In the genomic region with DNA sequence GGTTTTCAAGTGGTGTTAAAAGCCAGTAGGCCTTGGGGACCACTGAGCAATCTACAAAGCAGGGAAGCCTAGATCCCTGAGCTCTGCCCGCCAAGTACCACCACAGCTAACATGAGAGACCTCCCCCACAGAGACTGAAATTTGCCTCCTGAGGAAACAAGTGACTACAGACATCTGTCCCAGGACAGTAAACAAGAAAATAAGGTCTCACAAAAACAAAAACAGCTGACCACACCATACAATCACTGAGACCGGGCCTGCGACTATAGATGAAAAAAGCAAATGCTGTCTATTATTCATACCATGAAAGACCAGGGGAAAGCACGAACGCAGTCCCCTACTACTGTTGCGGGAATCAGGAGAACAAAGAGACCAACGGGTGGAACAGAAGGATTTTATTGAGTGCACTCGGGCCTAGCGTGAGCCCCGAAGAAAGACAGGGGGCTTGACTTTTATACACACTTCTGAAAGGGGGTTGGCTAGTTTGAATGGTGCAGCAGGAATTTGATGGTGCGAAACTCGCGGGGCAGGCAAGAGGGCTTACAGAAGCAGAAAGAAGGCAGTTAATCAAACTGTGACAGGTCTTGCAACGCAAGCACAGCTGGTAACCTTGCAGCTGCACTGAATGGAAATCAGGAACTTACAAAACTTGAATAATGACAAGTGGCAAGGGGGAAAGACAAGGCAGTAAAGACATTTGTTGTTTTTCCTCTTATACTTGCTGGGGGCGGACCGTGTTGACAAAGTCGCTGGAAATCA, we compare ENCODE assay signal across 11 cellular contexts. TPM values are rescaled to one million over a fixed set of nuclear protein-coding genes. Genes with fewer than 3 reads are reported as not detected.
DNase-seq lines count a peak whose midpoint lies in the region; ATAC-seq and TF ChIP-seq lines count a peak whose summit lies in the region.
"Not testable (repeated sequence)": the region's sequence is repeated elsewhere in the genome, so short reads cannot be mapped to it uniquely, and the experiment has no call there.
"Had no signal": no experiment of that assay in that cellular context is flagged by ENCODE, and none has a peak within 500 bp of the region (broad histone marks: within the 10 kb centered on the region; RNA-seq: fewer than 3 reads in every experiment).

No MANE protein-coding gene starts in this region.

- H3K27me3 Mint-ChIP-seq in activated T-cell treated with anti-CD3 and anti-CD28 coated beads, Interleukin-2, amount 50 U/mL, for 72 hours (ENCODE audit: low read depth); endothelial cell (ENCODE audit: unreplicated experiment); natural killer cell (ENCODE audit: low read depth in 2 of 2); stimulated activated memory B cell treated with anti-CD40 and anti-IgM and Interleukin-4, amounts not matched to agents 10 μg/mL and 1 μg/mL and 100 μg/mL, for 72 hours: not testable (repeated sequence)

- DNase-seq in DMS 273 (lab: John Stamatoyannopoulos, UW; ENCODE audit: unreplicated experiment) = peak; percentile 75
- DNase-seq in SHP77 (lab: John Stamatoyannopoulos, UW) = peak; percentile 61 to 64
- peak; percentile 54 to 76 for DNase-seq in activated T-cell treated with anti-CD3 and anti-CD28 coated beads, Interleukin-2, amount 50 U/mL, for 72 hours
- not testable (repeated sequence) for DNase-seq in endothelial cell (ENCODE audit: low spot score); natural killer cell

- peak overlapping the region; percentile 93 for H3K27ac Mint-ChIP-seq in activated T-cell treated with anti-CD3 and anti-CD28 coated beads, Interleukin-2, amount 50 U/mL, for 72 hours
- peak overlapping the region; percentile 81 for H3K27ac Mint-ChIP-seq in endothelial cell (ENCODE audit: unreplicated experiment)
- peak overlapping the region; percentile 97 to 100 for H3K27ac Mint-ChIP-seq in natural killer cell
- H3K27ac Mint-ChIP-seq in stimulated activated memory B cell treated with anti-CD40 and anti-IgM and Interleukin-4, amounts not matched to agents 10 μg/mL and 1 μg/mL and 100 μg/mL, for 72 hours = peak overlapping the region; percentile 100

- not testable (repeated sequence) for H3K9me3 ChIP-seq in HUES6 (ENCODE audit: control insufficient read depth, insufficient read depth, low read depth, low read length)

- not testable (repeated sequence) for H3K9me3 Mint-ChIP-seq in activated T-cell treated with anti-CD3 and anti-CD28 coated beads, Interleukin-2, amount 50 U/mL, for 72 hours; endothelial cell (ENCODE audit: unreplicated experiment); natural killer cell; stimulated activated memory B cell treated with anti-CD40 and anti-IgM and Interleukin-4, amounts not matched to agents 10 μg/mL and 1 μg/mL and 100 μg/mL, for 72 hours

- ATAC-seq in GM21786 (IDR thresholded peaks at IDR 0.05; ENCODE audit: unreplicated experiment) = peak; percentile 15
- peak in 1 of 2 donors; percentile 83 for ATAC-seq in activated T-cell treated with anti-CD3 and anti-CD28 coated beads, Interleukin-2, amount 50 U/mL, for 72 hours (replicated peaks in 1 of 2)
- ATAC-seq in natural killer cell; stimulated activated memory B cell treated with anti-CD40 and anti-IgM and Interleukin-4, amounts not matched to agents 10 μg/mL and 1 μg/mL and 100 μg/mL, for 72 hours: not testable (repeated sequence)

- not testable (repeated sequence) for H3K9ac ChIP-seq in HUES6 (ENCODE audit: low read length)

- not testable (repeated sequence) for H3K36me3 Mint-ChIP-seq in activated T-cell treated with anti-CD3 and anti-CD28 coated beads, Interleukin-2, amount 50 U/mL, for 72 hours (ENCODE audit: insufficient read depth in 2 of 2); endothelial cell (ENCODE audit: low read depth, unreplicated experiment); natural killer cell; stimulated activated memory B cell treated with anti-CD40 and anti-IgM and Interleukin-4, amounts not matched to agents 10 μg/mL and 1 μg/mL and 100 μg/mL, for 72 hours

- H3K4me1 ChIP-seq in HUES6 (ENCODE audit: control insufficient read depth, insufficient read depth, low read length) = peaks cover 11% of the 10 kb centered on the region

- intact Hi-C loops in natural killer cell (cut with micrococcal nuclease) = not testable (repeated sequence)

- H3K4me3 ChIP-seq in HUES6 (ENCODE audit: low read depth, low read length) = peak overlapping the region; percentile 39

- H3K27ac ChIP-seq in HUES6 (ENCODE audit: low read depth, low read length) = not testable (repeated sequence)

- peak overlapping the region; percentile 45 to 59 for H3K4me3 Mint-ChIP-seq in activated T-cell treated with anti-CD3 and anti-CD28 coated beads, Interleukin-2, amount 50 U/mL, for 72 hours
- H3K4me3 Mint-ChIP-seq in endothelial cell (ENCODE audit: unreplicated experiment) (peak overlapping the region; percentile 60), natural killer cell (peak overlapping the region; percentile 64)
- peak overlapping the region; percentile 64 for H3K4me3 Mint-ChIP-seq in stimulated activated memory B cell treated with anti-CD40 and anti-IgM and Interleukin-4, amounts not matched to agents 10 μg/mL and 1 μg/mL and 100 μg/mL, for 72 hours

- TF ChIP-seq CTCF in endothelial cell (IDR thresholded peaks at IDR 0.05; ENCODE audit: unreplicated experiment); natural killer cell (IDR thresholded peaks at IDR 0.05): not testable (repeated sequence)

- not testable (repeated sequence) for H3K27me3 ChIP-seq in HUES6 (ENCODE audit: control insufficient read depth, insufficient read depth, low read length)

- H3K4me1 Mint-ChIP-seq in activated T-cell treated with anti-CD3 and anti-CD28 coated beads, Interleukin-2, amount 50 U/mL, for 72 hours (ENCODE audit: low read depth); endothelial cell (ENCODE audit: unreplicated experiment): not testable (repeated sequence)
- H3K4me1 Mint-ChIP-seq in natural killer cell = peaks cover 0 to 16% of the 10 kb centered on the region in 2 donors
- H3K4me1 Mint-ChIP-seq in stimulated activated memory B cell treated with anti-CD40 and anti-IgM and Interleukin-4, amounts not matched to agents 10 μg/mL and 1 μg/mL and 100 μg/mL, for 72 hours = peaks cover 10% of the 10 kb centered on the region

- not testable (repeated sequence) for H3K36me3 ChIP-seq in HUES6 (ENCODE audit: control insufficient read depth, insufficient read depth, low read length)

RNA-seq across cellular contexts. Expression of a gene that starts 47.0 kb away (rescaled TPM):
- total RNA-seq in activated T-cell treated with anti-CD3 and anti-CD28 coated beads, Interleukin-2, amount 50 U/mL, for 72 hours = not detected
- total RNA-seq in endothelial cell (ENCODE audit: unreplicated experiment) = not detected
- not detected for total RNA-seq in natural killer cell
- total RNA-seq: Caco-2, heart left ventricle, mucosa of descending colon had no signal
